Comparison of ENCODE assay signal across 16 cellular contexts in genomic region chr5:60399507-60399906, GRCh38.
DNase-seq lines count a peak whose midpoint lies in the region; ATAC-seq lines count a peak whose summit lies in the region.
"Had no signal": no experiment of that assay in that cellular context is flagged by ENCODE, and none has a peak within 500 bp of the region (broad histone marks: within the 10 kb centered on the region; RNA-seq: fewer than 3 reads in every experiment).

No MANE protein-coding gene starts in this region.

- H2AFZ ChIP-seq in Karpas-422 (ENCODE audit: low read length) = no peak overlapping the region

- H3K27me3 ChIP-seq in Karpas-422 (ENCODE audit: low read length) = no peaks in the 10 kb centered on the region
- no peaks in the 10 kb centered on the region for H3K27me3 ChIP-seq in aorta (ENCODE audit: control insufficient read depth in 1 of 2, insufficient read depth in 2 of 2, low read length in 1 of 2)
- H3K27me3 ChIP-seq: BLaER1 had no signal

- H3K9ac ChIP-seq in Karpas-422 (ENCODE audit: low read length) = no peak overlapping the region
- H3K9ac ChIP-seq: BLaER1 had no signal

- DNase-seq in Karpas-422 (no peak), globus pallidus (ENCODE audit: low spot score) (peak; percentile 9), aorta (peak in 1 of 2 donors; percentile 57), NCI-H128 (lab: John Stamatoyannopoulos, UW; ENCODE audit: unreplicated experiment) (no peak), T-helper 1 cell (no peak)
- DNase-seq: Caco-2; CD4-positive, CD25-positive, alpha-beta regulatory T cell; CD8-positive, alpha-beta T cell; DMS79; EL; GF-D8; GOT3 had no signal

- no peaks in the 10 kb centered on the region for H3K9me2 ChIP-seq in Karpas-422 (replicated peaks; ENCODE audit: insufficient read depth, low read length)

- intact Hi-C loops in aorta (cut with DNase I) = no loop called here

- H4K20me1 ChIP-seq in Karpas-422 (ENCODE audit: insufficient read depth, low read depth, low read length) = peaks cover 20% of the 10 kb centered on the region; the same call in 1 of the 2 replicates
- H4K20me1 ChIP-seq: BLaER1 had no signal

- H3K4me3 ChIP-seq in Karpas-422 (ENCODE audit: low read length) (no peak overlapping the region), aorta (ENCODE audit: low read length in 2 of 2) (no peak overlapping the region)
- H3K4me3 ChIP-seq: BLaER1, HAP-1 had no signal

- H3K4me1 ChIP-seq in Karpas-422 (ENCODE audit: low read length) (peaks cover 20% of the 10 kb centered on the region), aorta (ENCODE audit: control insufficient read depth in 1 of 2, insufficient read depth in 2 of 2, low read length in 2 of 2) (peaks cover 5 to 7% of the 10 kb centered on the region in 2 donors)
- H3K4me1 ChIP-seq: BLaER1, Caco-2, HAP-1 had no signal

- no peaks in the 10 kb centered on the region for H3K79me2 ChIP-seq in Karpas-422 (ENCODE audit: low read length)

- 22 to 31% methylated on average over 4 of the region's 4 CpGs for WGBS in aorta, 2 donors

- H3K27ac ChIP-seq in Karpas-422 (ENCODE audit: low read length) = no peak overlapping the region
- no peak overlapping the region for H3K27ac ChIP-seq in aorta (ENCODE audit: low read depth in 1 of 2, low read length in 2 of 2)
- H3K27ac ChIP-seq: BLaER1, C4-2B had no signal

- H3K4me2 ChIP-seq in Karpas-422 (ENCODE audit: low read depth, low read length, poor library complexity, severe bottlenecking) = peak overlapping the region; percentile 41
- H3K4me2 ChIP-seq: BLaER1 had no signal

- no peaks in the 10 kb centered on the region for H3K9me3 ChIP-seq in Karpas-422 (ENCODE audit: low read length)
- H3K9me3 ChIP-seq in aorta (ENCODE audit: control insufficient read depth, low read length) = no peaks in the 10 kb centered on the region
- H3K9me3 ChIP-seq: BLaER1, Caco-2, HAP-1 had no signal

- H3K36me3 ChIP-seq in Karpas-422 (ENCODE audit: insufficient read depth, low read length) (no peaks in the 10 kb centered on the region), aorta (ENCODE audit: control insufficient read depth in 1 of 2, insufficient read depth in 2 of 2, low read length in 1 of 2) (no peaks in the 10 kb centered on the region)
- H3K36me3 ChIP-seq: BLaER1, HAP-1 had no signal

- ATAC-seq in aorta (ENCODE audit: low FRiP score) (peak; percentile 54), HG03565 (IDR thresholded peaks at IDR 0.05; ENCODE audit: unreplicated experiment) (no peak)
- ATAC-seq: CD8-positive, alpha-beta T cell had no signal
